8 cellular contexts compared by ENCODE assay signal in genomic region chr7:64665980-64666674, GRCh38. TPM values are rescaled to one million over a fixed set of nuclear protein-coding genes. Genes with fewer than 3 reads are reported as not detected.
A peak's percentile ranks its signal among the peaks of the same experiment; 100 is the strongest.
DNase-seq lines count a peak whose midpoint lies in the region; ATAC-seq and FAIRE-seq lines count a peak whose summit lies in the region.

TSS of gene ZNF107 (plus strand) at chr7:64666133. CDS start at chr7:64666283, 150 bp downstream.

- ATAC-seq in HG03442 (IDR thresholded peaks at IDR 0.05; ENCODE audit: unreplicated experiment): peak; percentile 99
- ATAC-seq in activated CD4-positive, alpha-beta T cell treated with anti-CD3 and anti-CD28 coated beads for 36 hours: peak; percentile 100

- intact Hi-C loops in activated CD4-positive, alpha-beta T cell treated with anti-CD3 and anti-CD28 coated beads for 36 hours (cut with DNase I, micrococcal nuclease): loop anchor here (1.0 to 5.0 kb wide), 11 partner anchors 103 to 766 kb away; partner anchors contain the start of genes ZNF273 (in 2 of the 2), ERV3-1 (in 1 of the 2), ZNF138 (in 1 of the 2) and ZNF680 (in 1 of the 2)

- DNase-seq in Ammon's horn (ENCODE audit: low spot score): peak; percentile 98
- peak; percentile 79 for DNase-seq in GM19238 (ENCODE audit: insufficient read length, low spot score)
- DNase-seq in NCI-H524 (lab: John Stamatoyannopoulos, UW): peak; percentile 79 to 90
- peak; percentile 92 for DNase-seq in activated CD4-positive, alpha-beta T cell treated with anti-CD3 and anti-CD28 coated beads for 36 hours
- peak; percentile 95 for DNase-seq in kidney tubule cell (ENCODE audit: low spot score)
- peak; percentile 43 to 76 (median 66) for DNase-seq in stimulated activated CD4-positive, alpha-beta T cell treated with anti-CD3 and anti-CD28 coated beads, Interleukin-1b, Interleukin-23, amount 100 ng/mL, for 24 hours (ENCODE audit: low read depth in 4 of 4, low spot score in 1 of 4)

- peak within 1 kb of the TSS; percentile 95 for H3K4me3 Mint-ChIP-seq in activated CD4-positive, alpha-beta T cell treated with anti-CD3 and anti-CD28 coated beads for 36 hours

- peaks cover 53% of the 10 kb centered on the region for H3K36me3 Mint-ChIP-seq in activated CD4-positive, alpha-beta T cell treated with anti-CD3 and anti-CD28 coated beads for 36 hours (ENCODE audit: low read depth)

- no peaks in the 10 kb centered on the region for H3K27me3 Mint-ChIP-seq in activated CD4-positive, alpha-beta T cell treated with anti-CD3 and anti-CD28 coated beads for 36 hours

- peaks cover 48% of the 10 kb centered on the region for H3K4me1 Mint-ChIP-seq in activated CD4-positive, alpha-beta T cell treated with anti-CD3 and anti-CD28 coated beads for 36 hours

- H3K9me3 Mint-ChIP-seq in activated CD4-positive, alpha-beta T cell treated with anti-CD3 and anti-CD28 coated beads for 36 hours (ENCODE audit: low read depth): peaks cover 21% of the 10 kb centered on the region

- peak; percentile 86 for FAIRE-seq in colon (lab: Jason Lieb, UNC)

- CTCF ChIA-PET in activated CD4-positive, alpha-beta T cell treated with anti-CD3 and anti-CD28 coated beads for 36 hours (lab: Charles Lee): no interaction called here

- POLR2A ChIA-PET in activated CD4-positive, alpha-beta T cell treated with anti-CD3 and anti-CD28 coated beads for 36 hours (lab: Charles Lee): interaction anchor here (0.9 kb wide), 3 partner anchors 18 to 352 kb away, joined by 3 to 4 read pairs (median 4); partner anchors contain the start of genes ERV3-1 and ZNF736

- H3K27ac Mint-ChIP-seq in activated CD4-positive, alpha-beta T cell treated with anti-CD3 and anti-CD28 coated beads for 36 hours: peak within 1 kb of the TSS; percentile 97

RNA-seq across cellular contexts. Expression of gene ZNF107, which starts in this region (rescaled TPM):
- total RNA-seq in activated CD4-positive, alpha-beta T cell treated with anti-CD3 and anti-CD28 coated beads for 36 hours: 10 to 100 TPM; 16.5 to 19.7 TPM

Comparison
In these comparisons a context has a peak if more than half of its experiments do, and no peak if none do; other contexts are left out.
1. Peak in every context shown above with its lines: DNase-seq and ATAC-seq.